Comparison of ENCODE assay signal across 18 cellular contexts in genomic region chr7:117682681-117683385, GRCh38.
A peak's percentile ranks its signal among the peaks of the same experiment; 100 is the strongest.
DNase-seq lines count a peak whose midpoint lies in the region; FAIRE-seq and TF ChIP-seq lines count a peak whose summit lies in the region.
"Had no signal": no experiment of that assay in that cellular context is flagged by ENCODE, and none has a peak within 500 bp of the region (broad histone marks: within the 10 kb centered on the region; RNA-seq: fewer than 3 reads in every experiment).

No MANE protein-coding gene starts in this region.

- no peaks in the 10 kb centered on the region for H3K27me3 Mint-ChIP-seq in activated CD4-positive, alpha-beta memory T cell treated with anti-CD3 and anti-CD28 coated beads, Interleukin-2, amount 10 ng/mL, durations not matched to agents 7 days and 5 days

- H3K36me3 Mint-ChIP-seq in activated CD4-positive, alpha-beta memory T cell treated with anti-CD3 and anti-CD28 coated beads, Interleukin-2, amount 10 ng/mL, durations not matched to agents 7 days and 5 days (ENCODE audit: low read depth), result no peaks in the 10 kb centered on the region

- in situ Hi-C loops in transverse colon (cut with MboI; ENCODE audit: low pct_ligation_motif_present in 1 of 4, low pct_unique_long_range_greater_than_20kb in 1 of 4, low sequenced_read_pairs in 3 of 4), result no loop called here

- H3K36me3 ChIP-seq in transverse colon, result no peaks in the 10 kb centered on the region
- H3K36me3 ChIP-seq: BLaER1 treated with 17β-estradiol and CSF1 and Interleukin-3, amounts not matched to agents 10 nM and 100 nM had no signal

- TF ChIP-seq CTCF in transverse colon (IDR thresholded peaks at IDR 0.05), result no peak

- no peak overlapping the region for H3K4me3 Mint-ChIP-seq in activated CD4-positive, alpha-beta memory T cell treated with anti-CD3 and anti-CD28 coated beads, Interleukin-2, amount 10 ng/mL, durations not matched to agents 7 days and 5 days

- H3K9me3 ChIP-seq in transverse colon, result no peaks in the 10 kb centered on the region
- H3K9me3 ChIP-seq: BLaER1 treated with 17β-estradiol and CSF1 and Interleukin-3, amounts not matched to agents 10 nM and 100 nM had no signal

- POLR2A ChIA-PET in activated CD4-positive, alpha-beta memory T cell treated with anti-CD3 and anti-CD28 coated beads, Interleukin-2, amount 10 ng/mL, durations not matched to agents 7 days and 5 days (lab: Charles Lee), result no interaction called here

- intact Hi-C loops in transverse colon (cut with DNase I; ENCODE audit: low total_unique reads), result no loop called here

- TF ChIP-seq EP300 in transverse colon (IDR thresholded peaks at IDR 0.05; ENCODE audit: low read depth), result peak; percentile 9

- no peak overlapping the region for H3K4me3 ChIP-seq in transverse colon
- H3K4me3 ChIP-seq: BLaER1 treated with 17β-estradiol and CSF1 and Interleukin-3, amounts not matched to agents 10 nM and 100 nM had no signal

- CTCF ChIA-PET in activated CD4-positive, alpha-beta memory T cell treated with anti-CD3 and anti-CD28 coated beads, Interleukin-2, amount 10 ng/mL, durations not matched to agents 7 days and 5 days (lab: Charles Lee), result no interaction called here

- no peak for TF ChIP-seq POLR2A in transverse colon (IDR thresholded peaks at IDR 0.05)

- H3K27ac ChIP-seq in transverse colon, result peak overlapping the region; percentile 74 to 82 (median 80)
- H3K27ac ChIP-seq: 22Rv1; BLaER1 treated with 17β-estradiol and CSF1 and Interleukin-3, amounts not matched to agents 10 nM and 100 nM had no signal

- H3K27me3 ChIP-seq in transverse colon, result no peaks in the 10 kb centered on the region
- H3K27me3 ChIP-seq: BLaER1 treated with 17β-estradiol and CSF1 and Interleukin-3, amounts not matched to agents 10 nM and 100 nM had no signal

- no peaks in the 10 kb centered on the region for H3K4me1 Mint-ChIP-seq in activated CD4-positive, alpha-beta memory T cell treated with anti-CD3 and anti-CD28 coated beads, Interleukin-2, amount 10 ng/mL, durations not matched to agents 7 days and 5 days

- peak; percentile 70 for FAIRE-seq in colon (lab: Jason Lieb, UNC)
- FAIRE-seq: H54 had no signal

- H3K27ac Mint-ChIP-seq in activated CD4-positive, alpha-beta memory T cell treated with anti-CD3 and anti-CD28 coated beads, Interleukin-2, amount 10 ng/mL, durations not matched to agents 7 days and 5 days, result no peak overlapping the region

- peaks cover 0 to 42% (median 4%) of the 10 kb centered on the region in 4 donors for H3K4me1 ChIP-seq in transverse colon
- H3K4me1 ChIP-seq: BLaER1 treated with 17β-estradiol and CSF1 and Interleukin-3, amounts not matched to agents 10 nM and 100 nM had no signal

- peak; percentile 30 for DNase-seq in DMS53 (lab: John Stamatoyannopoulos, UW)
- no peak for DNase-seq in DMS53 treated with DMSO at 0.1 percent for 48 hours (lab: John Stamatoyannopoulos, UW; ENCODE audit: unreplicated experiment)
- DNase-seq in iris pigment epithelial cell (ENCODE audit: low read depth), result peak; percentile 44
- peak; percentile 74 for DNase-seq in transverse colon
- DNase-seq in activated CD4-positive, alpha-beta memory T cell treated with anti-CD3 and anti-CD28 coated beads, Interleukin-2, amount 10 ng/mL, durations not matched to agents 7 days and 5 days, result no peak
- no peak for DNase-seq in NCI-H1417 (lab: John Stamatoyannopoulos, UW)
- no peak for DNase-seq in cortex of kidney (lab: John Stamatoyannopoulos, UW)
- DNase-seq: activated CD4-positive, CD25-positive, alpha-beta regulatory T cell treated with anti-CD3 and anti-CD28 coated beads, Interleukin-2, amount 50 U/mL, for 72 hours; activated gamma-delta T cell; anterior cingulate cortex; dermis blood vessel endothelial cell; midbrain; SHP77; stimulated activated CD4-positive, alpha-beta T cell treated with anti-CD3 and anti-CD28 coated beads, Interleukin-4, amount 100 ng/mL, for 24 hours had no signal

- H3K9me3 Mint-ChIP-seq in activated CD4-positive, alpha-beta memory T cell treated with anti-CD3 and anti-CD28 coated beads, Interleukin-2, amount 10 ng/mL, durations not matched to agents 7 days and 5 days, result no peaks in the 10 kb centered on the region

- WGBS in transverse colon (ENCODE audit: low coverage in 1 of 2), 2 donors, result 36 to 39% methylated on average over 3 to 5 of the region's 5 CpGs

Comparison
In these comparisons a context has a peak if more than half of its experiments do, and no peak if none do; other contexts are left out.
1. DNase-seq: peak in DMS53 (single experiment), iris pigment epithelial cell (single experiment) and transverse colon (single experiment); none in DMS53 treated with DMSO at 0.1 percent for 48 hours (single experiment), activated CD4-positive, alpha-beta memory T cell treated with anti-CD3 and anti-CD28 coated beads, Interleukin-2, amount 10 ng/mL, durations not matched to agents 7 days and 5 days (single experiment), NCI-H1417 (0 of 3) and cortex of kidney (single experiment).